ENCODE assay signal across 21 cellular contexts in the genomic region with DNA sequence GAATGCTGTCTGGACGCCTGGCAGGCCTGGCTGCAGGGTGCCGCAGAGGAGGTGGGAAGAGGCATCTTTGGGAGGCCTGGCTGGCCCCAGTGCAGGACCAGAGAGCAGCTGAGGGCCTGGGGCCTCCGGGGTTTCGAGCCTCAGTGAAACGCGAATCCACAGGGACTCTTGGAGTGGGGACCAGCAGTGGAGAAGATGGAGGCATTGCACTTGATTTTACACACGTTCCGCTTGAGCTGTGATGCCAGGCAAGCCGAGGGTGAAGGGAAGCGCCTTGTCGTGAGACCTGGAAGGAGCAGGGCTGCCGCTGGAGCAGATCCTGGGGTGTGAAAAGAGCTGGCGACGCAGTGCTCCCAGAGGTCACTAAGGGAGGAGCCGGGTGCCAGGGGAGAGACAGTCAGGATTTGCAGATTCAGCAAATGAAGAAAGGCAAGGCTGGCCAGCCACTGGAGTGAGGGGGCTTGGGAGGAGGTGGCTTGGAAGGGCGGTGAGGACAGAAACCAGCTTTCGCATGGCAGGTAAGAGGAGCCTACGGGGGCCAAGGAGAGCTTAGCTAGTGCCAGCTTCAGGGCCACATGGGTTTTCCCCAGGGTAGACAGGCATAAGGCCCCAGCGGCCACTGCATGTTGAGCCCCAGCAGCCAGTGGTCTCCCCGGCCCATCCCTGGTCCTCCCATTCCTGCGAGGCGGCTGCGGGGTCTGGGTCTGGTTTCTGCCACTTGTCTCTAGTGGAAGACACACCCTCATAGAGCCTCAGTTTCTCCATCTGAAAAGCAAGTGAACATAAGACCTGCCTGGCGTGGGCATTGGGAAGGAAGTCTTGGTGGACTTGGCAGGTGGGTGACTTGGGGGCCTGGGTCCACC.
DNase-seq lines count a peak whose midpoint lies in the region; ATAC-seq and TF ChIP-seq lines count a peak whose summit lies in the region.
"Had no signal": no experiment of that assay in that cellular context is flagged by ENCODE, and none has a peak within 500 bp of the region (broad histone marks: within the 10 kb centered on the region; RNA-seq: fewer than 3 reads in every experiment).

No MANE protein-coding gene starts in this region.

- H3K27ac ChIP-seq in RWPE1 (peak overlapping the region; percentile 42; the same call in 1 of the 2 replicates), endodermal cell (ENCODE audit: low read depth, low read length) (no peak overlapping the region)
- H3K27ac ChIP-seq: esophagus muscularis mucosa had no signal

- H3K9ac ChIP-seq in endodermal cell (ENCODE audit: extremely low read depth, low read length, poor library complexity, severe bottlenecking): no peak overlapping the region

- no peak for ATAC-seq in activated T-cell treated with anti-CD3 and anti-CD28 coated beads, Interleukin-2, amount 50 U/mL, for 72 hours (replicated peaks in 1 of 2)
- no peak for ATAC-seq in stimulated activated effector memory CD8-positive, alpha-beta T cell treated with anti-CD3 and anti-CD28 coated beads, Interleukin-12 subunit alpha, Interleukin-12 subunit beta, amount 100 ng/mL, for 72 hours
- ATAC-seq in GM19324 (IDR thresholded peaks at IDR 0.05; ENCODE audit: low FRiP score, unreplicated experiment): no peak
- ATAC-seq: activated T-cell treated with anti-CD3 and anti-CD28 coated beads, Interleukin-2, amount 50 U/mL, for 4 hours; left cardiac atrium had no signal

- 92 to 94% methylated on average over 12 to 24 of the region's 24 CpGs for WGBS in endodermal cell (ENCODE audit: insufficient coverage in 1 of 2, insufficient read length in 1 of 2), 2 experiments

- POLR2A ChIA-PET in RWPE1 (lab: Yijun Ruan, JAX; ENCODE audit: low non-redundant PET): no interaction called here

- no peak for DNase-seq in activated T-cell treated with anti-CD3 and anti-CD28 coated beads, Interleukin-2, amount 50 U/mL, for 24 hours
- no peak for DNase-seq in activated T-cell treated with anti-CD3 and anti-CD28 coated beads, Interleukin-2, amount 50 U/mL, for 72 hours
- DNase-seq in RWPE1 (ENCODE audit: low spot score) (no peak), endodermal cell (peak; percentile 43), DMS 273 (lab: John Stamatoyannopoulos, UW; ENCODE audit: unreplicated experiment) (no peak)
- DNase-seq in stimulated activated effector memory CD8-positive, alpha-beta T cell treated with anti-CD3 and anti-CD28 coated beads, Interleukin-12 subunit alpha, Interleukin-12 subunit beta, amount 100 ng/mL, for 72 hours (ENCODE audit: low spot score in 2 of 2): no peak
- no peak for DNase-seq in activated CD8-positive, alpha-beta memory T cell treated with anti-CD3 and anti-CD28 coated beads for 24 hours
- DNase-seq: activated CD4-positive, alpha-beta T cell treated with anti-CD3 and anti-CD28 coated beads, Interleukin-2, amount 50 U/mL, for 48 hours; activated T-cell treated with anti-CD3 and anti-CD28 coated beads, Interleukin-2, amount 50 U/mL, for 4 hours; CD4-positive, CD25-positive, alpha-beta regulatory T cell; cerebellar nuclear complex; DMS153; effector CD4-positive, alpha-beta T cell; GOT3; left cardiac atrium; midbrain; NCI-H2171; NCI-H526; SW 1271 had no signal

- peaks cover 65% of the 10 kb centered on the region for H3K36me3 Mint-ChIP-seq in activated T-cell treated with anti-CD3 and anti-CD28 coated beads, Interleukin-2, amount 50 U/mL, for 24 hours (ENCODE audit: low read depth)
- peaks cover 5 to 14% of the 10 kb centered on the region in 2 donors for H3K36me3 Mint-ChIP-seq in activated T-cell treated with anti-CD3 and anti-CD28 coated beads, Interleukin-2, amount 50 U/mL, for 72 hours (ENCODE audit: insufficient read depth in 2 of 2)
- H3K36me3 Mint-ChIP-seq in endodermal cell (ENCODE audit: low read depth): peaks cover 11% of the 10 kb centered on the region
- peaks cover 16% of the 10 kb centered on the region for H3K36me3 Mint-ChIP-seq in stimulated activated effector memory CD8-positive, alpha-beta T cell treated with anti-CD3 and anti-CD28 coated beads, Interleukin-12 subunit alpha, Interleukin-12 subunit beta, amount 100 ng/mL, for 72 hours

- peak overlapping the region; percentile 19 for H3K27ac Mint-ChIP-seq in activated T-cell treated with anti-CD3 and anti-CD28 coated beads, Interleukin-2, amount 50 U/mL, for 24 hours
- H3K27ac Mint-ChIP-seq in activated T-cell treated with anti-CD3 and anti-CD28 coated beads, Interleukin-2, amount 50 U/mL, for 72 hours: no peak overlapping the region
- no peak overlapping the region for H3K27ac Mint-ChIP-seq in endodermal cell
- peak overlapping the region; percentile 88 for H3K27ac Mint-ChIP-seq in stimulated activated effector memory CD8-positive, alpha-beta T cell treated with anti-CD3 and anti-CD28 coated beads, Interleukin-12 subunit alpha, Interleukin-12 subunit beta, amount 100 ng/mL, for 72 hours

- no peaks in the 10 kb centered on the region for H3K4me1 ChIP-seq in endodermal cell (ENCODE audit: control insufficient read depth, insufficient read depth, low read length)
- H3K4me1 ChIP-seq: esophagus muscularis mucosa had no signal

- H3K27me3 Mint-ChIP-seq in activated T-cell treated with anti-CD3 and anti-CD28 coated beads, Interleukin-2, amount 50 U/mL, for 24 hours: no peaks in the 10 kb centered on the region
- no peaks in the 10 kb centered on the region for H3K27me3 Mint-ChIP-seq in activated T-cell treated with anti-CD3 and anti-CD28 coated beads, Interleukin-2, amount 50 U/mL, for 72 hours (ENCODE audit: low read depth)
- no peaks in the 10 kb centered on the region for H3K27me3 Mint-ChIP-seq in endodermal cell (ENCODE audit: insufficient read depth)
- H3K27me3 Mint-ChIP-seq: CD4-positive, CD25-positive, alpha-beta regulatory T cell had no signal

- no peaks in the 10 kb centered on the region for H3K9me3 Mint-ChIP-seq in activated T-cell treated with anti-CD3 and anti-CD28 coated beads, Interleukin-2, amount 50 U/mL, for 24 hours
- H3K9me3 Mint-ChIP-seq in activated T-cell treated with anti-CD3 and anti-CD28 coated beads, Interleukin-2, amount 50 U/mL, for 72 hours: no peaks in the 10 kb centered on the region
- no peaks in the 10 kb centered on the region for H3K9me3 Mint-ChIP-seq in endodermal cell
- no peaks in the 10 kb centered on the region for H3K9me3 Mint-ChIP-seq in stimulated activated effector memory CD8-positive, alpha-beta T cell treated with anti-CD3 and anti-CD28 coated beads, Interleukin-12 subunit alpha, Interleukin-12 subunit beta, amount 100 ng/mL, for 72 hours
- H3K9me3 Mint-ChIP-seq: activated T-cell treated with anti-CD3 and anti-CD28 coated beads, Interleukin-2, amount 50 U/mL, for 4 hours had no signal

- no peaks in the 10 kb centered on the region for H3K27me3 ChIP-seq in endodermal cell (ENCODE audit: control insufficient read depth, insufficient read depth, low read length, poor library complexity, severe bottlenecking)
- H3K27me3 ChIP-seq: esophagus muscularis mucosa had no signal

- H3K36me3 ChIP-seq in endodermal cell (ENCODE audit: control insufficient read depth, insufficient read depth, low read length): peaks cover 3% of the 10 kb centered on the region

- H3K9me3 ChIP-seq in endodermal cell (ENCODE audit: control insufficient read depth, low read length): no peaks in the 10 kb centered on the region
- H3K9me3 ChIP-seq: esophagus muscularis mucosa had no signal

- H3K4me1 Mint-ChIP-seq in activated T-cell treated with anti-CD3 and anti-CD28 coated beads, Interleukin-2, amount 50 U/mL, for 24 hours (ENCODE audit: low read depth): peaks cover 61% of the 10 kb centered on the region
- H3K4me1 Mint-ChIP-seq in activated T-cell treated with anti-CD3 and anti-CD28 coated beads, Interleukin-2, amount 50 U/mL, for 72 hours (ENCODE audit: low read depth): peaks cover 63% of the 10 kb centered on the region
- peaks cover 6% of the 10 kb centered on the region for H3K4me1 Mint-ChIP-seq in endodermal cell
- H3K4me1 Mint-ChIP-seq in stimulated activated effector memory CD8-positive, alpha-beta T cell treated with anti-CD3 and anti-CD28 coated beads, Interleukin-12 subunit alpha, Interleukin-12 subunit beta, amount 100 ng/mL, for 72 hours: peaks cover 57% of the 10 kb centered on the region

- no peak overlapping the region for H3K4me3 ChIP-seq in endodermal cell (ENCODE audit: low read length)
- H3K4me3 ChIP-seq: esophagus muscularis mucosa had no signal

- TF ChIP-seq CTCF in RWPE1 (conservative IDR thresholded peaks at IDR 0.05; ENCODE audit: low read depth) (no peak), endodermal cell (conservative IDR thresholded peaks at IDR 0.05) (no peak)

- CTCF ChIA-PET in RWPE1 (lab: Yijun Ruan, JAX): no interaction called here

- H3K4me3 Mint-ChIP-seq in activated T-cell treated with anti-CD3 and anti-CD28 coated beads, Interleukin-2, amount 50 U/mL, for 24 hours: no peak overlapping the region
- no peak overlapping the region for H3K4me3 Mint-ChIP-seq in activated T-cell treated with anti-CD3 and anti-CD28 coated beads, Interleukin-2, amount 50 U/mL, for 72 hours
- H3K4me3 Mint-ChIP-seq in endodermal cell: no peak overlapping the region
- H3K4me3 Mint-ChIP-seq in stimulated activated effector memory CD8-positive, alpha-beta T cell treated with anti-CD3 and anti-CD28 coated beads, Interleukin-12 subunit alpha, Interleukin-12 subunit beta, amount 100 ng/mL, for 72 hours: no peak overlapping the region
- H3K4me3 Mint-ChIP-seq: activated T-cell treated with anti-CD3 and anti-CD28 coated beads, Interleukin-2, amount 50 U/mL, for 4 hours; CD4-positive, CD25-positive, alpha-beta regulatory T cell had no signal

Comparison
In these comparisons a context has a peak if more than half of its experiments do, and no peak if none do; other contexts are left out.
1. H3K27ac Mint-ChIP-seq: peak in activated T-cell treated with anti-CD3 and anti-CD28 coated beads, Interleukin-2, amount 50 U/mL, for 24 hours (single experiment) and stimulated activated effector memory CD8-positive, alpha-beta T cell treated with anti-CD3 and anti-CD28 coated beads, Interleukin-12 subunit alpha, Interleukin-12 subunit beta, amount 100 ng/mL, for 72 hours (single experiment); none in activated T-cell treated with anti-CD3 and anti-CD28 coated beads, Interleukin-2, amount 50 U/mL, for 72 hours (single experiment) and endodermal cell (single experiment).